In the genomic region with DNA sequence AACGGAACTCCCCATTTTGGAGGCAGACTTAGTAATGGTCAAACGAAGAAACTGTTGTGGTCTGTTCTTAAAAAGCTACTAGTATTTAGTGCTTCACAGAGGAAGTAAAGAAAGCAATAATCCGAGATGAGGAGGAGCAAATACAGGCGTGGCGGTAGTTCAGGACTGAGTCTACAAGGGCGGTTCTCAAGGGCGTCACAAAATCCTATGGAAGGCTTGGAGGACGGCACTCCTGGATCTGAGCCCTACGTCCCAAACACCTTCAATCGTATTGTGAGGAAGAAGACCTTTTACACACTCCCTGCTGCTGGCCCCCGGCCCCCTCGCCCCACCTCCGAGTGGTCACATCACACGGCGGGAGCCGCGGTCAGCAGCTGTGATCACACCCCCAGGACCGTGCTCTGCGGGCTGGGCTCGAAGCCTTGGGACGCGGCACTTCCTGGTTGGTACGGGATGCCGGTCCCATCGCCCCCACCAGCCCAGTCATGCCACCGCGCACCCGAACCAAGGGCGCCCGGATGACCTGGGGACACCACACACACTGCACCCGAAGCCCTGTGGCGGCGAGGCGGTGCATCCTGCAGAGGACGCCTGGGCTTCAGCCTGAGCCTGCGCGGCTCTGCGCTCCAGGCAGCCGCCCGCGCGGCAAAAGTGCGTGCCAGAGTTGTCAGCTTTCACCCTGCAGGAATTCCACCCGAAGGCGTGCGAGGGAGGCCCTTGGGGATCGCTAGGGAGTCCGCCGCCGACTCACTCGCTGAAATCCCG, we compare ENCODE assay signal across 8 cellular contexts. TPM values are rescaled to one million over a fixed set of nuclear protein-coding genes. Genes with fewer than 3 reads are reported as not detected.
A peak's percentile ranks its signal among the peaks of the same experiment; 100 is the strongest.
DNase-seq lines count a peak whose midpoint lies in the region; ATAC-seq and TF ChIP-seq lines count a peak whose summit lies in the region.

No MANE protein-coding gene starts in this region.

- H3K27me3 Mint-ChIP-seq in CD8-positive, alpha-beta memory T cell: peaks cover 22 to 56% of the 10 kb centered on the region in 2 donors
- H3K27me3 Mint-ChIP-seq in type B pancreatic cell: peaks cover 14% of the 10 kb centered on the region

- no peaks in the 10 kb centered on the region for H3K9me3 ChIP-seq in CD8-positive, alpha-beta memory T cell (ENCODE audit: low read length)
- no peaks in the 10 kb centered on the region for H3K9me3 ChIP-seq in PC-9 (ENCODE audit: insufficient read depth, low read depth)
- H3K9me3 ChIP-seq in neural cell (ENCODE audit: low read length): no peaks in the 10 kb centered on the region

- H3K4me2 ChIP-seq in PC-9 (peak overlapping the region; percentile 88), neural cell (ENCODE audit: low read length) (peak overlapping the region; percentile 81)

- H3K4me1 ChIP-seq in CD8-positive, alpha-beta memory T cell (ENCODE audit: insufficient read depth, low read length): peaks cover 10% of the 10 kb centered on the region
- peaks cover 78% of the 10 kb centered on the region for H3K4me1 ChIP-seq in PC-9 (replicated peaks; ENCODE audit: insufficient read depth)

- no peaks in the 10 kb centered on the region for H3K36me3 ChIP-seq in CD8-positive, alpha-beta memory T cell (ENCODE audit: insufficient read depth, low read length)
- H3K36me3 ChIP-seq in PC-9 (ENCODE audit: low read depth): no peaks in the 10 kb centered on the region
- H3K36me3 ChIP-seq in neural cell (ENCODE audit: insufficient read depth, low read length): no peaks in the 10 kb centered on the region

- H3K9me2 ChIP-seq in PC-9 (ENCODE audit: insufficient read depth): no peaks in the 10 kb centered on the region
- H3K9me2 ChIP-seq in neural cell (ENCODE audit: insufficient read depth, low read length): no peaks in the 10 kb centered on the region

- intact Hi-C loops in PC-9 (cut with micrococcal nuclease; ENCODE audit: unreplicated experiment): loop anchor here (1.0 to 10.0 kb wide), 8 partner anchors 36 to 941 kb away; partner anchors contain the start of genes ECT2, FNDC3B and TNIK

- ATAC-seq in HG03196 (IDR thresholded peaks at IDR 0.05; ENCODE audit: unreplicated experiment): peak; percentile 46

- peak in 4 of 5 donors; percentile 29 to 48 (median 43) for DNase-seq in CD8-positive, alpha-beta memory T cell
- DNase-seq in GM19238 (ENCODE audit: insufficient read length, low spot score) (peak; percentile 27), PC-9 (peak in 1 of 2 experiments; percentile 86), fibroblast of the conjunctiva (ENCODE audit: low read depth) (peak; percentile 84), type B pancreatic cell (ENCODE audit: extremely low spot score, unreplicated experiment) (peak; percentile 71)
- peak; percentile 33 for DNase-seq in activated T-helper 9 cell treated with anti-CD3 and anti-CD28 coated beads, Interleukin-2, amount 50 U/mL, for 16 hours (ENCODE audit: low read depth)

- TF ChIP-seq RAD21 in neural cell (conservative IDR thresholded peaks at IDR 0.05): peak; percentile 55

- H3K27ac ChIP-seq in CD8-positive, alpha-beta memory T cell (ENCODE audit: low read depth, low read length): peak overlapping the region; percentile 70
- H3K27ac ChIP-seq in PC-9: peak overlapping the region; percentile 98
- H3K27ac ChIP-seq in neural cell (ENCODE audit: low read length): no peak overlapping the region

- H4K20me1 ChIP-seq in PC-9 (ENCODE audit: insufficient read depth) (no peaks in the 10 kb centered on the region), neural cell (ENCODE audit: insufficient read depth) (no peaks in the 10 kb centered on the region)

- TF ChIP-seq CTCF in PC-9 (conservative IDR thresholded peaks at IDR 0.05) (no peak), neural cell (IDR thresholded peaks at IDR 0.05; ENCODE audit: poor library complexity, severe bottlenecking) (no peak), type B pancreatic cell (conservative IDR thresholded peaks at IDR 0.05) (no peak)

- peak overlapping the region; percentile 38 for H3K9ac ChIP-seq in neural cell (ENCODE audit: low read length)

- peaks cover 16 to 32% (median 19%) of the 10 kb centered on the region in 3 donors for H3K4me1 Mint-ChIP-seq in CD8-positive, alpha-beta memory T cell
- H3K4me1 Mint-ChIP-seq in type B pancreatic cell (ENCODE audit: unreplicated experiment): peaks cover 36% of the 10 kb centered on the region

- H3F3A ChIP-seq in PC-9 (ENCODE audit: insufficient read depth, low read depth): peaks cover 73% of the 10 kb centered on the region
- no peaks in the 10 kb centered on the region for H3F3A ChIP-seq in neural cell (ENCODE audit: insufficient read depth, low read length, poor library complexity, severe bottlenecking)

- peaks cover 8% of the 10 kb centered on the region for H3K27me3 ChIP-seq in CD8-positive, alpha-beta memory T cell (ENCODE audit: insufficient read depth, low read length, poor library complexity, severe bottlenecking)
- no peaks in the 10 kb centered on the region for H3K27me3 ChIP-seq in PC-9 (ENCODE audit: insufficient read depth, low read depth)
- H3K27me3 ChIP-seq in neural cell (ENCODE audit: insufficient read depth, low read depth, low read length): peaks cover 25% of the 10 kb centered on the region

- H2AFZ ChIP-seq in PC-9 (peak overlapping the region; percentile 50), neural cell (ENCODE audit: low read depth, low read length) (peak overlapping the region; percentile 60)

- H3K4me3 ChIP-seq in CD8-positive, alpha-beta memory T cell (ENCODE audit: low read length): peak overlapping the region; percentile 48
- H3K4me3 ChIP-seq in PC-9: peak overlapping the region; percentile 61
- H3K4me3 ChIP-seq in neural cell (ENCODE audit: low read length): peak overlapping the region; percentile 85

- H3K27ac Mint-ChIP-seq in CD8-positive, alpha-beta memory T cell: peak overlapping the region; percentile 20 to 89 (median 82)
- H3K27ac Mint-ChIP-seq in type B pancreatic cell: peak overlapping the region; percentile 95

- no peaks in the 10 kb centered on the region for H3K9me3 Mint-ChIP-seq in CD8-positive, alpha-beta memory T cell
- H3K9me3 Mint-ChIP-seq in type B pancreatic cell: no peaks in the 10 kb centered on the region

- TF ChIP-seq EP300 in neural cell (conservative IDR thresholded peaks at IDR 0.05; ENCODE audit: poor library complexity, severe bottlenecking): no peak

- H3K79me2 ChIP-seq in PC-9 (ENCODE audit: low read depth) (peaks cover 31% of the 10 kb centered on the region), neural cell (replicated peaks; ENCODE audit: insufficient read depth, low read length) (no peaks in the 10 kb centered on the region)

- H3K4me3 Mint-ChIP-seq in CD8-positive, alpha-beta memory T cell: peak overlapping the region; percentile 76 to 91 (median 86)
- peak overlapping the region; percentile 91 for H3K4me3 Mint-ChIP-seq in type B pancreatic cell

- POLR2A ChIA-PET in CD8-positive, alpha-beta memory T cell (lab: Charles Lee): no interaction called here
- POLR2A ChIA-PET in PC-9 (lab: Charles Lee; ENCODE audit: unreplicated experiment): interaction anchor here (0.6 to 1.0 kb wide), 6 partner anchors 8 to 1543 kb away, joined by 3 to 10 read pairs (median 5); no protein-coding TSS in a partner anchor

- no peaks in the 10 kb centered on the region for H3K36me3 Mint-ChIP-seq in CD8-positive, alpha-beta memory T cell
- peaks cover 3% of the 10 kb centered on the region for H3K36me3 Mint-ChIP-seq in type B pancreatic cell

- no TSS peak for BruUV-seq in PC-9 (replicated peaks; lab: Mats Ljungman, UMichigan)

- CTCF ChIA-PET in CD8-positive, alpha-beta memory T cell (lab: Charles Lee): no interaction called here
- CTCF ChIA-PET in PC-9 (lab: Charles Lee): interaction anchor here (0.5 to 1.3 kb wide), 4 partner anchors 25 to 848 kb away, joined by 3 to 8 read pairs (median 4); no protein-coding TSS in a partner anchor

TF ChIP-seq in neural cell, 6 proteins besides CTCF, POLR2A, EP300 and RAD21:
- TF ChIP-seq POLR2AphosphoS5 (IDR thresholded peaks at IDR 0.05) (peak; percentile 46), TAF1 (IDR thresholded peaks at IDR 0.05; ENCODE audit: low read depth) (no peak), SMC3 (conservative IDR thresholded peaks at IDR 0.05; ENCODE audit: poor library complexity) (peak; percentile 49)

RNA-seq across cellular contexts. Expression of gene PLD1, which starts 0.6 kb away (rescaled TPM):
- 1 to 10 TPM in 1 of 2 experiments, under 1 TPM in 1; 0.59 to 1.3 TPM for total RNA-seq in CD8-positive, alpha-beta memory T cell
- polyA plus RNA-seq in CD8-positive, alpha-beta memory T cell: 14.5 TPM
- 32.5 and 33.3 TPM in 2 replicates for total RNA-seq in PC-9 (2021)
- 0.06 TPM in 1 of 2 replicates, not detected in the other for polyA plus RNA-seq in neural cell
- 0.24 TPM in 1 of 2 replicates, not detected in the other for polyA minus RNA-seq in neural cell
- total RNA-seq in type B pancreatic cell (ENCODE audit: low replicate concordance): 33.3 and 44.6 TPM in 2 replicates

RNA-seq across cellular contexts. Expression of gene TMEM212, which starts 33.5 kb away (rescaled TPM):
- total RNA-seq in CD8-positive, alpha-beta memory T cell: not detected
- not detected for polyA plus RNA-seq in CD8-positive, alpha-beta memory T cell
- total RNA-seq in PC-9 (2021) (not detected in 2 replicates), type B pancreatic cell (ENCODE audit: low replicate concordance) (not detected in 2 replicates)
- polyA plus RNA-seq in neural cell: not detected in 2 replicates
- polyA minus RNA-seq in neural cell: not detected in 2 replicates

Comparison
In these comparisons a context has a peak if more than half of its experiments do, and no peak if none do; other contexts are left out.
1. RNA of gene PLD1, which starts 0.6 kb away (total RNA-seq): 33.3 to 44.6 TPM in type B pancreatic cell and 32.5 to 33.3 TPM in PC-9; 0.59 to 1.3 TPM in CD8-positive, alpha-beta memory T cell; every median in the first group is over 10 times any median in the second.
2. Peak in every context shown above with its lines, with median percentiles within 50 percentile points of each other: H3K4me3 ChIP-seq.